ENCODE assay signal across 1 cellular context in the genomic region with DNA sequence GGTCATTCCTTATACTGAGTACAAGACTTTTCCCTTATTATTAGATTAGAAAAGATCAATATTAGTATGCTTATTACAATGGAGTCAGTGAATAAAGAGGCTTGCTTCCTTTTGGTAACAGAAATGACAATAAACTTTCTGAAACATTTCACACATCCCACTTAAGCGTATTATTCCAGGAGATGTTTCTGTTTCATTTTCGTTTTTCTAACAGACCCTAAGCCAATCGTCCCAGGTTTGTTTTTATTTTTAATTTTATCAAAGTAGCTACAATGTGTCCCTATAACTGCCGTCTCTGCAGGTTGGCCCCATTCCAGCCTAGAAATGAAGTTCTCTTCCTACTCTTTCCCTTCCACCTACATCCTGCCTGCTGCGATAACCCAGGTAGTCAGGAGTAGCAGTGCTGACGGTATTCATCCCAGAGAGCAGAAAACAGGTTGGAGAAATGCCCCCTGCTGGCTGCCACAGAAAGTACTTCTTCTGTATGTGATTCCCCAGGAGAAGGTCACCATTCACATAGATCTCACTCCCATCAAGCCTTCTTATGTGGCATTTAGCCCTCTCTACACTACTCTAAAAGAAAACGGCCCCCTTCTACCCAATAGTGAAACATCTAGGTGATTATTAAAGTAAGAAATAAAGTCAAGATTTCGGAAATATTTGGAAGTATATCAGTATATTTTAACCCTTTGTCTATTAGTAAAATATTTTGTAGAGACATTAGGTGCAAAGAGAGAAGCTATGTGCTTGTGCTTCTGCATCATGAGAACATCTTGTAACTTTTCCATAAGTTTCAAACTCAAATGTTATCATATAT.
A peak's percentile ranks its signal among the peaks of the same experiment; 100 is the strongest.
TF ChIP-seq lines count a peak whose summit lies in the region.

No MANE protein-coding gene starts in this region.

TF ChIP-seq in HepG2, 621 proteins besides CTCF, POLR2A, EP300 and RAD21 (continued from another document):
- TF ChIP-seq FOXO1 (CRISPR knock-in tag; IDR thresholded peaks at IDR 0.05) (0 out of 2 replicates have a peak, but pooled peaks have one; percentile 13), MEIS2 (CRISPR knock-in tag; IDR thresholded peaks at IDR 0.05) (no peak), FOSL2 (CRISPR knock-in tag; IDR thresholded peaks at IDR 0.05) (peak; percentile 32; the same call in 1 of the 2 replicates), POLR2AphosphoS5 (IDR thresholded peaks at IDR 0.05; ENCODE audit: low read depth, low read length) (no peak)
- TF ChIP-seq, protein P1, sequence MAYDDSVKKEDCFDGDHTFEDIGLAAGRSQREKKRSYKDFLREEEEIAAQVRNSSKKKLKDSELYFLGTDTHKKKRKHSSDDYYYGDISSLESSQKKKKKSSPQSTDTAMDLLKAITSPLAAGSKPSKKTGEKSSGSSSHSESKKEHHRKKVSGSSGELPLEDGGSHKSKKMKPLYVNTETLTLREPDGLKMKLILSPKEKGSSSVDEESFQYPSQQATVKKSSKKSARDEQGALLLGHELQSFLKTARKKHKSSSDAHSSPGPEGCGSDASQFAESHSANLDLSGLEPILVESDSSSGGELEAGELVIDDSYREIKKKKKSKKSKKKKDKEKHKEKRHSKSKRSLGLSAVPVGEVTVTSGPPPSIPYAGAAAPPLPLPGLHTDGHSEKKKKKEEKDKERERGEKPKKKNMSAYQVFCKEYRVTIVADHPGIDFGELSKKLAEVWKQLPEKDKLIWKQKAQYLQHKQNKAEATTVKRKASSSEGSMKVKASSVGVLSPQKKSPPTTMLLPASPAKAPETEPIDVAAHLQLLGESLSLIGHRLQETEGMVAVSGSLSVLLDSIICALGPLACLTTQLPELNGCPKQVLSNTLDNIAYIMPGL (CRISPR knock-in tag; IDR thresholded peaks at IDR 0.05; ENCODE audit: borderline replicate concordance in 1 of 2, low read depth in 1 of 2), result peak; percentile 35 to 38; a peak in 1 of 4 replicates
TF ChIP-seq in HepG2: peak in this region for 10.
